ENCODE assay signal across 12 cellular contexts in the genomic region with DNA sequence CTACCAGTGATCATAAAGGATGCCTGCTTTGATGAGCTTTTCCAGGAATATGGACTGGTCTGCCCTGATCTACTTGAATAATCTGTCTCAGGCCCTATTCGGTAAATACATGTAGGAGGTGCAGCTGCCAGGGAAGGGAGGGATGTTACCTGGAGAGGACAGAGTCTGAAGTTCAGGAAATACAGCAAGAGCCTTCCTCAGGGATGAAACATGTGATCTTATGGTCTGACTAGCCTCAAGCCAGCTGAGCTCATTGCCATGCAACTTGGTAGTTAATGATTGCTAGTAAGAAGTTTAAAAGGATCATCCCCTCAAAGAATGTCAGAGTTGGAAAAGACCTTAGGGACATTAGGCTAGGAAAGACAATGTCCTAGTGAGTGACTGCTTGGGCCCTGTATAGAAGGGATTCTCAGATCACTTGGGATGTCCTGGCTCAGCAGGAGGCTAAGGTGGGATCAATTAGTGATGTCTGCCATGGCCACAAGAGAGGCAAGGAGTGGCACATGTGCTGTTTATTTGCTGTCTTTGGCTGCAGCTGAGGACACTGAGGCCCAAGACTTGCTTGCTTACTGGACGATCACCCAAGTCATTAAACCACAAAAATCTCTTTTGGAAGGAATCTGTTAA. TPM values are rescaled to one million over a fixed set of nuclear protein-coding genes. Genes with fewer than 3 reads are reported as not detected.
DNase-seq lines count a peak whose midpoint lies in the region; ATAC-seq and TF ChIP-seq lines count a peak whose summit lies in the region.
"Had no signal": no experiment of that assay in that cellular context is flagged by ENCODE, and none has a peak within 500 bp of the region (broad histone marks: within the 10 kb centered on the region; RNA-seq: fewer than 3 reads in every experiment).

No MANE protein-coding gene starts in this region.

- no peak overlapping the region for H3K4me3 ChIP-seq in kidney epithelial cell (ENCODE audit: low read depth, low read length)
- H3K4me3 ChIP-seq in thymus (ENCODE audit: low read length), result no peak overlapping the region
- H3K4me3 ChIP-seq: BLaER1, psoas muscle had no signal

- no peaks in the 10 kb centered on the region for H3K36me3 ChIP-seq in kidney epithelial cell (ENCODE audit: control insufficient read depth, insufficient read depth, low read length)
- no peaks in the 10 kb centered on the region for H3K36me3 ChIP-seq in thymus (ENCODE audit: control insufficient read depth, insufficient read depth)
- H3K36me3 ChIP-seq: BLaER1 had no signal

- WGBS in thymus, result 96% methylated on average over 2 of the region's 2 CpGs

- H3K36me3 Mint-ChIP-seq in activated naive CD4-positive, alpha-beta T cell treated with anti-CD3 and anti-CD28 coated beads, Interleukin-2, amount 10 ng/mL, durations not matched to agents 7 days and 5 days, result peaks cover 42% of the 10 kb centered on the region

- H3K4me1 ChIP-seq in thymus (ENCODE audit: control insufficient read depth, insufficient read depth, low read length), result no peaks in the 10 kb centered on the region
- H3K4me1 ChIP-seq: BLaER1 had no signal

- TF ChIP-seq CTCF in VCaP (conservative IDR thresholded peaks at IDR 0.05), result no peak
- TF ChIP-seq CTCF in kidney epithelial cell (IDR thresholded peaks at IDR 0.05; ENCODE audit: insufficient read depth, low read length, poor library complexity, severe bottlenecking), result no peak

- intact Hi-C loops in sciatic nerve (cut with DNase I), result no loop called here

- no peaks in the 10 kb centered on the region for H3K9me3 ChIP-seq in thymus (ENCODE audit: control insufficient read depth)
- H3K9me3 ChIP-seq: BLaER1, psoas muscle had no signal

- peaks cover 79% of the 10 kb centered on the region for H3K4me1 Mint-ChIP-seq in activated naive CD4-positive, alpha-beta T cell treated with anti-CD3 and anti-CD28 coated beads, Interleukin-2, amount 10 ng/mL, durations not matched to agents 7 days and 5 days

- DNase-seq in activated naive CD4-positive, alpha-beta T cell treated with anti-CD3 and anti-CD28 coated beads, Interleukin-2, amount 10 ng/mL, durations not matched to agents 7 days and 5 days, result no peak
- DNase-seq in activated naive CD4-positive, alpha-beta T cell treated with Interleukin-2 at 50 U/mL for 16 hours, result no peak
- DNase-seq in kidney epithelial cell (ENCODE audit: low read depth), result peak; percentile 81
- no peak for DNase-seq in GF-D8 (lab: John Stamatoyannopoulos, UW)
- DNase-seq in KG1 (lab: John Stamatoyannopoulos, UW), result no peak
- DNase-seq in sciatic nerve (ENCODE audit: low spot score), result no peak
- DNase-seq: erythroblast, psoas muscle had no signal

- H3K9me3 Mint-ChIP-seq in activated naive CD4-positive, alpha-beta T cell treated with anti-CD3 and anti-CD28 coated beads, Interleukin-2, amount 10 ng/mL, durations not matched to agents 7 days and 5 days, result no peaks in the 10 kb centered on the region

- H3K27ac Mint-ChIP-seq in activated naive CD4-positive, alpha-beta T cell treated with anti-CD3 and anti-CD28 coated beads, Interleukin-2, amount 10 ng/mL, durations not matched to agents 7 days and 5 days, result peak overlapping the region; percentile 96

- no peak for ATAC-seq in sciatic nerve
- ATAC-seq: psoas muscle had no signal

- peak overlapping the region; percentile 83 for H3K27ac ChIP-seq in VCaP
- H3K27ac ChIP-seq in thymus (ENCODE audit: low read depth), result peak overlapping the region; percentile 42
- H3K27ac ChIP-seq: BLaER1, KMS-11, psoas muscle had no signal

- H3K27me3 Mint-ChIP-seq in activated naive CD4-positive, alpha-beta T cell treated with anti-CD3 and anti-CD28 coated beads, Interleukin-2, amount 10 ng/mL, durations not matched to agents 7 days and 5 days, result no peaks in the 10 kb centered on the region

- CTCF ChIA-PET in activated naive CD4-positive, alpha-beta T cell treated with anti-CD3 and anti-CD28 coated beads, Interleukin-2, amount 10 ng/mL, durations not matched to agents 7 days and 5 days (lab: Charles Lee), result interaction anchor here (1.2 to 1.8 kb wide), 2 partner anchors 9 to 109 kb away, joined by 3 to 4 read pairs; no protein-coding TSS in a partner anchor

- H3K27me3 ChIP-seq in kidney epithelial cell (ENCODE audit: control insufficient read depth, insufficient read depth, low read length) (no peaks in the 10 kb centered on the region), thymus (ENCODE audit: control insufficient read depth, insufficient read depth) (no peaks in the 10 kb centered on the region)
- H3K27me3 ChIP-seq: BLaER1 had no signal

- H3K4me3 Mint-ChIP-seq in activated naive CD4-positive, alpha-beta T cell treated with anti-CD3 and anti-CD28 coated beads, Interleukin-2, amount 10 ng/mL, durations not matched to agents 7 days and 5 days, result no peak overlapping the region

RNA-seq across cellular contexts. Expression of a gene that starts 18.5 kb away (rescaled TPM):
- total RNA-seq in kidney epithelial cell, result 42.3 and 49.6 TPM in 2 replicates
- 4.4 TPM for polyA plus RNA-seq in thymus
- total RNA-seq in sciatic nerve, result 35.1 TPM
